ENCODE assay signal across 1 cellular context in genomic region chr9:111644195-111644772, GRCh38.
TF ChIP-seq lines count a peak whose summit lies in the region.

No MANE protein-coding gene starts in this region.

TF ChIP-seq in K562, 482 proteins besides CTCF, POLR2A, EP300 and RAD21 (continued from another document):
- TF ChIP-seq ZMIZ1 (IDR thresholded peaks at IDR 0.05; ENCODE audit: low read depth in 2 of 2, low read length in 2 of 2): 0 out of 4 replicates have a peak, but pooled peaks of 1 of the 2 experiments have one; percentile 20
- no peak for TF ChIP-seq ELF2 (CRISPR knock-in tag; IDR thresholded peaks at IDR 0.05)
- peak; percentile 67 for TF ChIP-seq TAL1 (IDR thresholded peaks at IDR 0.05)
- TF ChIP-seq SOX6 (IDR thresholded peaks at IDR 0.05): peak; percentile 90
- no peak for TF ChIP-seq HCFC1 (IDR thresholded peaks at IDR 0.05; ENCODE audit: low read depth, low read length)
